In genomic region chr5:171387970-171388815, GRCh38 we compare ENCODE assay signal across 8 cellular contexts. TPM values are rescaled to one million over a fixed set of nuclear protein-coding genes. Genes with fewer than 3 reads are reported as not detected.
DNase-seq lines count a peak whose midpoint lies in the region; ATAC-seq and TF ChIP-seq lines count a peak whose summit lies in the region.

No MANE protein-coding gene starts in this region.

- TF ChIP-seq POLR2A in GM19099 (IDR thresholded peaks at IDR 0.05; ENCODE audit: extremely low read depth, insufficient read length, low read depth), result peak; percentile 47

- TF ChIP-seq CTCF in BE2C (IDR thresholded peaks at IDR 0.05; ENCODE audit: low read depth, low read length) (no peak), OCI-LY1 (IDR thresholded peaks at IDR 0.05; ENCODE audit: low read length) (no peak), epithelial cell of proximal tubule (conservative IDR thresholded peaks at IDR 0.05; ENCODE audit: low read depth, low read length) (no peak)

- peaks cover 11% of the 10 kb centered on the region for H4K20me1 ChIP-seq in OCI-LY1 (ENCODE audit: insufficient read depth, low read length)

- DNase-seq in BE2C (peak; percentile 91), activated T-cell treated with anti-CD3 and anti-CD28 coated beads for 4 hours (peak; percentile 85), epithelial cell of proximal tubule (ENCODE audit: low read depth) (no peak)
- DNase-seq in stimulated activated CD8-positive, alpha-beta memory T cell treated with anti-CD3 and anti-CD28 coated beads, Interleukin-4, amount 100 ng/mL, for 48 hours, result peak; percentile 90

- no peaks in the 10 kb centered on the region for H3K9me3 ChIP-seq in BE2C
- H3K9me3 ChIP-seq in OCI-LY1 (ENCODE audit: low read length), result no peaks in the 10 kb centered on the region
- H3K9me3 ChIP-seq in mucosa of stomach (ENCODE audit: control insufficient read depth, low read length), result no peaks in the 10 kb centered on the region

- no peaks in the 10 kb centered on the region for H3F3A ChIP-seq in OCI-LY1 (ENCODE audit: insufficient read depth, low read length)

- peak overlapping the region; percentile 81 for H3K4me2 ChIP-seq in OCI-LY1 (ENCODE audit: low read length)

- peak overlapping the region; percentile 93 for H3K9ac ChIP-seq in OCI-LY1 (ENCODE audit: low read length)
- H3K9ac ChIP-seq in mucosa of stomach (ENCODE audit: low read length), result peak overlapping the region; percentile 86

- peaks cover 55% of the 10 kb centered on the region for H3K79me2 ChIP-seq in OCI-LY1 (ENCODE audit: insufficient read depth, low read length)

- peak overlapping the region; percentile 95 for H3K4me3 ChIP-seq in BE2C (ENCODE audit: low read depth, low read length)
- peak overlapping the region; percentile 93 for H3K4me3 ChIP-seq in OCI-LY1 (ENCODE audit: low read depth, low read length, poor library complexity, severe bottlenecking)
- peak overlapping the region; percentile 98 for H3K4me3 ChIP-seq in epithelial cell of proximal tubule (ENCODE audit: low read depth, low read length)
- peak overlapping the region; percentile 65 for H3K4me3 ChIP-seq in mucosa of stomach (ENCODE audit: low read length)

- peak overlapping the region; percentile 77 for H3K27ac ChIP-seq in OCI-LY1 (ENCODE audit: low read depth, low read length, poor library complexity, severe bottlenecking)

- no peak overlapping the region for H2AFZ ChIP-seq in OCI-LY1 (ENCODE audit: low read length)

- peak; percentile 47 for ATAC-seq in HG03354 (IDR thresholded peaks at IDR 0.05; ENCODE audit: poor library complexity, severe bottlenecking, unreplicated experiment)

- peaks cover 5% of the 10 kb centered on the region; the same call in 1 of the 2 replicates for H3K4me1 ChIP-seq in BE2C
- peaks cover 35% of the 10 kb centered on the region for H3K4me1 ChIP-seq in OCI-LY1 (ENCODE audit: insufficient read depth, low read length, severe bottlenecking)
- H3K4me1 ChIP-seq in mucosa of stomach (ENCODE audit: control insufficient read depth, insufficient read depth, low read length), result peaks cover 3% of the 10 kb centered on the region

- H3K27me3 ChIP-seq in BE2C (no peaks in the 10 kb centered on the region), OCI-LY1 (ENCODE audit: insufficient read depth, low read length) (no peaks in the 10 kb centered on the region), mucosa of stomach (ENCODE audit: control insufficient read depth, insufficient read depth, low read length) (no peaks in the 10 kb centered on the region)

- H3K9me2 ChIP-seq in OCI-LY1 (ENCODE audit: low read depth, low read length), result no peaks in the 10 kb centered on the region

- peaks cover 55% of the 10 kb centered on the region for H3K36me3 ChIP-seq in BE2C
- H3K36me3 ChIP-seq in OCI-LY1 (ENCODE audit: insufficient read depth, low read length), result peaks cover 54% of the 10 kb centered on the region
- H3K36me3 ChIP-seq in mucosa of stomach (ENCODE audit: control insufficient read depth, insufficient read depth, low read length), result no peaks in the 10 kb centered on the region

RNA-seq across cellular contexts. Expression of gene NPM1, which starts 0.5 kb away (rescaled TPM):
- polyA plus RNA-seq in BE2C (2012; ENCODE audit: insufficient read depth, insufficient read length, low read depth), result 1,295 TPM
- 1,693 and 2,624 TPM in 2 replicates for total RNA-seq in epithelial cell of proximal tubule

RNA-seq across cellular contexts. Expression of gene FGF18, which starts 31.3 kb away (rescaled TPM):
- 0.51 TPM for polyA plus RNA-seq in BE2C (2012; ENCODE audit: insufficient read depth, insufficient read length, low read depth)
- not detected in 2 replicates for total RNA-seq in epithelial cell of proximal tubule
